In genomic region chr2:191320881-191321280, GRCh38 we compare ENCODE assay signal across 20 cellular contexts.
DNase-seq lines count a peak whose midpoint lies in the region; ATAC-seq, FAIRE-seq and TF ChIP-seq lines count a peak whose summit lies in the region.
"Had no signal": no experiment of that assay in that cellular context is flagged by ENCODE, and none has a peak within 500 bp of the region (broad histone marks: within the 10 kb centered on the region; RNA-seq: fewer than 3 reads in every experiment).

No MANE protein-coding gene starts in this region.

- no peak for TF ChIP-seq EP300 in gastroesophageal sphincter (IDR thresholded peaks at IDR 0.05)

- H3K9me3 ChIP-seq in HUES48 (ENCODE audit: control insufficient read depth, insufficient read depth, low read length) (peaks cover 9% of the 10 kb centered on the region; the same call in 1 of the 2 replicates), endothelial cell of umbilical vein (replicated peaks; ENCODE audit: control insufficient read depth, insufficient read depth, low read length) (no peaks in the 10 kb centered on the region), osteoblast (ENCODE audit: low read depth, low read length) (no peaks in the 10 kb centered on the region), gastroesophageal sphincter (no peaks in the 10 kb centered on the region)

- ATAC-seq in gastroesophageal sphincter (no peak), HG03039 (IDR thresholded peaks at IDR 0.05; ENCODE audit: unreplicated experiment) (no peak)
- ATAC-seq: GM12878 had no signal

- H2AFZ ChIP-seq in endothelial cell of umbilical vein (ENCODE audit: low read depth, low read length) = no peak overlapping the region
- H2AFZ ChIP-seq in osteoblast (ENCODE audit: low read length) = no peak overlapping the region

- peak overlapping the region; percentile 83 for H3K27ac ChIP-seq in HUES48 (ENCODE audit: low read depth, low read length)
- no peak overlapping the region for H3K27ac ChIP-seq in endothelial cell of umbilical vein (ENCODE audit: insufficient read depth, low read depth, low read length)
- H3K27ac ChIP-seq in osteoblast (ENCODE audit: low read depth, low read length) = peak overlapping the region; percentile 35
- no peak overlapping the region for H3K27ac ChIP-seq in gastroesophageal sphincter

- CTCF ChIA-PET in endothelial cell of umbilical vein (lab: Charles Lee) = interaction anchor here (0.9 to 2.2 kb wide), 2 partner anchors 8 to 10 kb away, joined by 3 to 7 read pairs; no protein-coding TSS in a partner anchor

- no peak for TF ChIP-seq CTCF in endothelial cell of umbilical vein (IDR thresholded peaks at IDR 0.05; ENCODE audit: extremely low read depth in 1 of 2, insufficient read depth in 1 of 2, low read depth in 1 of 2, low read length in 2 of 2)
- no peak for TF ChIP-seq CTCF in osteoblast (IDR thresholded peaks at IDR 0.05; ENCODE audit: extremely low read depth, low read depth, low read length)
- TF ChIP-seq CTCF in gastroesophageal sphincter (IDR thresholded peaks at IDR 0.05) = no peak

- no peaks in the 10 kb centered on the region for H3K27me3 ChIP-seq in HUES48 (ENCODE audit: control insufficient read depth, insufficient read depth, low read length)
- H3K27me3 ChIP-seq in endothelial cell of umbilical vein (ENCODE audit: control insufficient read depth in 2 of 2, insufficient read depth in 2 of 2, low read length in 2 of 2) = no peaks in the 10 kb centered on the region
- no peaks in the 10 kb centered on the region for H3K27me3 ChIP-seq in osteoblast (ENCODE audit: insufficient read depth, low read length)
- H3K27me3 ChIP-seq in gastroesophageal sphincter = no peaks in the 10 kb centered on the region

- H3K4me1 ChIP-seq in HUES48 (ENCODE audit: control insufficient read depth, insufficient read depth, low read length) (peaks cover 55% of the 10 kb centered on the region), endothelial cell of umbilical vein (ENCODE audit: control insufficient read depth, extremely low read depth, insufficient read depth, low read length) (peaks cover 21% of the 10 kb centered on the region), osteoblast (ENCODE audit: insufficient read depth, low read length) (peaks cover 62% of the 10 kb centered on the region), gastroesophageal sphincter (peaks cover 0 to 42% (median 17%) of the 10 kb centered on the region in 3 donors)

- WGBS in gastroesophageal sphincter (ENCODE audit: low coverage in 1 of 2), 2 donors = 63 to 92% methylated on average over 1 of the region's 1 CpG

- H4K20me1 ChIP-seq in endothelial cell of umbilical vein (replicated peaks; ENCODE audit: control insufficient read depth, extremely low read depth, insufficient read depth, low read length) = no peaks in the 10 kb centered on the region
- H4K20me1 ChIP-seq in osteoblast (ENCODE audit: insufficient read depth, low read length) = peaks cover 49% of the 10 kb centered on the region

- POLR2A ChIA-PET in endothelial cell of umbilical vein (lab: Charles Lee) = no interaction called here

- TF ChIP-seq POLR2A in endothelial cell of umbilical vein (IDR thresholded peaks at IDR 0.05; ENCODE audit: low read depth, low read length) = no peak
- TF ChIP-seq POLR2A in gastroesophageal sphincter (IDR thresholded peaks at IDR 0.05) = no peak

- H3K79me2 ChIP-seq in endothelial cell of umbilical vein (ENCODE audit: control insufficient read depth, insufficient read depth, low read length) (no peaks in the 10 kb centered on the region), osteoblast (ENCODE audit: insufficient read depth, low read length) (peaks cover 96% of the 10 kb centered on the region)

- dilution Hi-C loops in endothelial cell of umbilical vein (cut with MboI; ENCODE audit: extremely low pct_ligation_motif_present, low sequenced_read_pairs) = no loop called here

- no peak overlapping the region for H3K9ac ChIP-seq in HUES48 (ENCODE audit: low read depth, low read length)
- no peak overlapping the region for H3K9ac ChIP-seq in endothelial cell of umbilical vein (replicated peaks; ENCODE audit: extremely low read depth, insufficient read depth, low read length)

- no TSS peak for BruUV-seq in endothelial cell of umbilical vein (replicated peaks; lab: Mats Ljungman, UMichigan)

- H3K4me2 ChIP-seq in endothelial cell of umbilical vein (ENCODE audit: insufficient read depth, low read length) (peak overlapping the region; percentile 56), osteoblast (ENCODE audit: insufficient read depth, low read length) (no peak overlapping the region)

- DNase-seq in GM19239 (ENCODE audit: insufficient read length, low spot score) (no peak), endothelial cell of umbilical vein (ENCODE audit: low read depth, low spot score) (no peak), osteoblast (ENCODE audit: insufficient read length, low spot score, missing footprints) (no peak), SKM-1 (lab: John Stamatoyannopoulos, UW; ENCODE audit: unreplicated experiment) (no peak)
- DNase-seq: CD4-positive, alpha-beta memory T cell; DND-41; GDM1; NCI-H1105 treated with DMSO at 0.1 percent for 48 hours; NCI-H1694 treated with DMSO at 0.1 percent for 48 hours; NCI-H2107; NCI-H345; NCI-H526 treated with DMSO at 0.1 percent for 48 hours; NK-92 treated with Interleukin-12 subunit alpha and Interleukin-12 subunit beta, amount 100 ng/mL, for 24 hours; OCI-M1; SIG-M5 had no signal

- intact Hi-C loops in endothelial cell of umbilical vein (cut with micrococcal nuclease) = loop anchor here (1.0 kb wide), 1 partner anchor 76 kb away; the partner anchor contains the start of gene MYO1B

- no peaks in the 10 kb centered on the region for H3K9me1 ChIP-seq in endothelial cell of umbilical vein (replicated peaks; ENCODE audit: control insufficient read depth, extremely low read depth, insufficient read depth, low read length)

- H3K36me3 ChIP-seq in HUES48 (ENCODE audit: control insufficient read depth, insufficient read depth, low read length) (no peaks in the 10 kb centered on the region), endothelial cell of umbilical vein (ENCODE audit: control insufficient read depth in 2 of 2, extremely low read depth in 1 of 2, insufficient read depth in 2 of 2, low read length in 2 of 2) (no peaks in the 10 kb centered on the region), osteoblast (ENCODE audit: insufficient read depth, low read length) (peaks cover 3% of the 10 kb centered on the region), gastroesophageal sphincter (no peaks in the 10 kb centered on the region)

- no peak overlapping the region for H3K4me3 ChIP-seq in HUES48 (ENCODE audit: low read depth, low read length)
- H3K4me3 ChIP-seq in endothelial cell of umbilical vein (replicated peaks in 1 of 3; ENCODE audit: insufficient read depth in 1 of 3, low read depth in 1 of 3, low read length in 3 of 3) = no peak overlapping the region
- no peak overlapping the region for H3K4me3 ChIP-seq in osteoblast (ENCODE audit: insufficient read depth, low read length)
- no peak overlapping the region for H3K4me3 ChIP-seq in gastroesophageal sphincter
- H3K4me3 ChIP-seq: GM12878 had no signal

- FAIRE-seq in GM19239 (lab: Jason Lieb, UNC) (peak; percentile 18), endothelial cell of umbilical vein (lab: Jason Lieb, UNC) (no peak)
- FAIRE-seq: D721Med, GM12878 had no signal

TF ChIP-seq in endothelial cell of umbilical vein, 7 proteins besides CTCF, POLR2A, EP300 and RAD21:
- TF ChIP-seq GATA2 (IDR thresholded peaks at IDR 0.05; ENCODE audit: insufficient read depth, insufficient read length, low read depth, low read length) (no peak), EZH2 (IDR thresholded peaks at IDR 0.05; ENCODE audit: borderline replicate concordance, low read depth, low read length, severe bottlenecking) (no peak), MYC (IDR thresholded peaks at IDR 0.05; ENCODE audit: low read depth, low read length) (no peak), MAX (IDR thresholded peaks at IDR 0.05; ENCODE audit: insufficient read depth, insufficient read length) (no peak), FOS (IDR thresholded peaks at IDR 0.05; ENCODE audit: borderline replicate concordance, insufficient read depth, low read length) (no peak), POLR2AphosphoS5 (IDR thresholded peaks at IDR 0.05; ENCODE audit: insufficient read depth, low read depth, low read length) (no peak), JUN (IDR thresholded peaks at IDR 0.05; ENCODE audit: borderline replicate concordance, insufficient read depth, insufficient read length, low read depth) (no peak)

Comparison
In these comparisons a context has a peak if more than half of its experiments do, and no peak if none do; other contexts are left out.
1. H3K27ac ChIP-seq: peak in HUES48 (single experiment) and osteoblast (single experiment); none in endothelial cell of umbilical vein (single experiment) and gastroesophageal sphincter (0 of 4).